Comparison of ENCODE assay signal across 29 cellular contexts in genomic region chr2:140986456-140986855, GRCh38.
"Had no signal": no experiment of that assay in that cellular context is flagged by ENCODE, and none has a peak within 500 bp of the region (broad histone marks: within the 10 kb centered on the region; RNA-seq: fewer than 3 reads in every experiment).

No MANE protein-coding gene starts in this region.

- DNase-seq: naive thymus-derived CD4-positive, alpha-beta T cell; natural killer cell; nucleus accumbens; pancreas; retina; right cardiac atrium; right lobe of liver; sigmoid colon; small intestine; stimulated activated CD4-positive, alpha-beta T cell treated with anti-CD3 and anti-CD28 coated beads, Interleukin-15, amount 100 ng/mL, for 24 hours; stimulated activated CD4-positive, alpha-beta T cell treated with anti-CD3 and anti-CD28 coated beads, Interleukin-2, amount 100 ng/mL, for 24 hours; stimulated activated CD4-positive, alpha-beta T cell treated with anti-CD3 and anti-CD28 coated beads, Interleukin-2, amount 100 ng/mL, for 48 hours; stimulated activated CD4-positive, alpha-beta T cell treated with anti-CD3 and anti-CD28 coated beads, Interleukin-4, amount 100 ng/mL, for 4 hours; stimulated activated CD8-positive, alpha-beta memory T cell treated with anti-CD3 and anti-CD28 coated beads, Interleukin-4, amount 100 ng/mL, for 48 hours; stimulated activated naive CD4-positive, alpha-beta T cell; stimulated activated naive CD8-positive, alpha-beta T cell treated with anti-CD3 and anti-CD28 coated beads, Interleukin-15, amount 100 ng/mL, for 72 hours; stimulated activated naive CD8-positive, alpha-beta T cell treated with anti-CD3 and anti-CD28 coated beads, Interleukin-15, Interleukin-2, amounts not matched to agents 100 U/mL and 50 U/mL, for 24 hours; substantia nigra; testis; tibial artery; transverse colon; upper lobe of right lung; uterus had no signal

- H3K27ac ChIP-seq: neutrophil, pancreas, prostate gland, right lobe of liver, sigmoid colon, suprapubic skin, testis, tibial artery, transverse colon, upper lobe of right lung, uterus had no signal

- H3K4me3 Mint-ChIP-seq: naive thymus-derived CD4-positive, alpha-beta T cell; natural killer cell; nephron; stimulated activated memory B cell treated with anti-CD40 and anti-IgM and Interleukin-4, amounts not matched to agents 10 μg/mL and 1 μg/mL and 100 μg/mL, for 72 hours; stimulated activated naive CD8-positive, alpha-beta T cell treated with anti-CD3 and anti-CD28 coated beads, Interleukin-15, amount 100 ng/mL, for 72 hours; type B pancreatic cell had no signal

- H3K36me3 Mint-ChIP-seq: naive thymus-derived CD4-positive, alpha-beta T cell; natural killer cell; stimulated activated memory B cell treated with anti-CD40 and anti-IgM and Interleukin-4, amounts not matched to agents 10 μg/mL and 1 μg/mL and 100 μg/mL, for 72 hours had no signal

- H3K27me3 Mint-ChIP-seq: naive thymus-derived CD4-positive, alpha-beta T cell; stimulated activated memory B cell treated with anti-CD40 and anti-IgM and Interleukin-4, amounts not matched to agents 10 μg/mL and 1 μg/mL and 100 μg/mL, for 72 hours; stimulated activated naive CD8-positive, alpha-beta T cell treated with anti-CD3 and anti-CD28 coated beads, Interleukin-15, amount 100 ng/mL, for 72 hours; type B pancreatic cell had no signal

- H3K9me3 ChIP-seq: pancreas, prostate gland, right lobe of liver, sigmoid colon, suprapubic skin, testis, tibial artery, transverse colon, upper lobe of right lung, uterus had no signal

- H3K36me3 ChIP-seq: neutrophil, pancreas, prostate gland, right lobe of liver, sigmoid colon, suprapubic skin, tibial artery, transverse colon, upper lobe of right lung, uterus had no signal

- H3K4me3 ChIP-seq: pancreas, prostate gland, right lobe of liver, sigmoid colon, suprapubic skin, testis, tibial artery, transverse colon, upper lobe of right lung, uterus had no signal

- H3K9me3 Mint-ChIP-seq: nephron; stimulated activated memory B cell treated with anti-CD40 and anti-IgM and Interleukin-4, amounts not matched to agents 10 μg/mL and 1 μg/mL and 100 μg/mL, for 72 hours; type B pancreatic cell had no signal

- H3K27me3 ChIP-seq: neutrophil, right lobe of liver, sigmoid colon, suprapubic skin, testis, tibial artery, transverse colon, upper lobe of right lung, uterus had no signal

- H3K4me1 ChIP-seq: pancreas, prostate gland, right lobe of liver, sigmoid colon, suprapubic skin, testis, tibial artery, transverse colon, upper lobe of right lung, uterus had no signal

- ATAC-seq: naive thymus-derived CD4-positive, alpha-beta T cell; natural killer cell; pancreas; right cardiac atrium; right lobe of liver; stimulated activated memory B cell treated with anti-CD40 and anti-IgM and Interleukin-4, amounts not matched to agents 10 μg/mL and 1 μg/mL and 100 μg/mL, for 72 hours; stimulated activated naive CD8-positive, alpha-beta T cell treated with anti-CD3 and anti-CD28 coated beads, Interleukin-15, amount 100 ng/mL, for 72 hours; stimulated activated naive CD8-positive, alpha-beta T cell treated with anti-CD3 and anti-CD28 coated beads, Interleukin-15, Interleukin-2, amounts not matched to agents 100 U/mL and 50 U/mL, for 24 hours; upper lobe of right lung had no signal

- H3K27ac Mint-ChIP-seq: naive thymus-derived CD4-positive, alpha-beta T cell; natural killer cell; nephron; stimulated activated memory B cell treated with anti-CD40 and anti-IgM and Interleukin-4, amounts not matched to agents 10 μg/mL and 1 μg/mL and 100 μg/mL, for 72 hours; stimulated activated naive CD8-positive, alpha-beta T cell treated with anti-CD3 and anti-CD28 coated beads, Interleukin-15, amount 100 ng/mL, for 72 hours; type B pancreatic cell had no signal

- H3K4me1 Mint-ChIP-seq: naive thymus-derived CD4-positive, alpha-beta T cell; natural killer cell; nephron; stimulated activated memory B cell treated with anti-CD40 and anti-IgM and Interleukin-4, amounts not matched to agents 10 μg/mL and 1 μg/mL and 100 μg/mL, for 72 hours; stimulated activated naive CD8-positive, alpha-beta T cell treated with anti-CD3 and anti-CD28 coated beads, Interleukin-15, amount 100 ng/mL, for 72 hours had no signal
